35 cellular contexts compared by ENCODE assay signal in genomic region chr12:88314706-88315105, GRCh38.
"Had no signal": no experiment of that assay in that cellular context is flagged by ENCODE, and none has a peak within 500 bp of the region (broad histone marks: within the 10 kb centered on the region; RNA-seq: fewer than 3 reads in every experiment).

No MANE protein-coding gene starts in this region.

- H3K36me3 Mint-ChIP-seq: activated CD4-positive, alpha-beta memory T cell treated with anti-CD3 and anti-CD28 coated beads for 36 hours; activated naive CD4-positive, alpha-beta T cell treated with anti-CD3 and anti-CD28 coated beads, Interleukin-2, amount 10 ng/mL, durations not matched to agents 7 days and 5 days; activated naive CD4-positive, alpha-beta T cell treated with anti-CD3 and anti-CD28 coated beads, Interleukin-2, amount 50 U/mL, for 24 hours; activated naive CD8-positive, alpha-beta T cell; activated naive CD8-positive, alpha-beta T cell treated with anti-CD3 and anti-CD28 coated beads, Interleukin-2, amount 10 ng/mL, durations not matched to agents 7 days and 5 days; brain had no signal

- H3K4me3 ChIP-seq: ascending aorta had no signal

- H3K4me1 ChIP-seq: ascending aorta had no signal

- H3K27ac Mint-ChIP-seq: activated B cell treated with CpG ODN at 0.5 μM for 24 hours; activated CD4-positive, alpha-beta memory T cell treated with anti-CD3 and anti-CD28 coated beads for 36 hours; activated CD4-positive, alpha-beta T cell treated with anti-CD3 and anti-CD28 coated beads, Interleukin-2, amount 10 ng/mL, durations not matched to agents 24 days and 14 days; activated CD8-positive, alpha-beta T cell treated with anti-CD3 and anti-CD28 coated beads for 36 hours; activated naive CD4-positive, alpha-beta T cell treated with anti-CD3 and anti-CD28 coated beads, Interleukin-2, amount 10 ng/mL, durations not matched to agents 7 days and 5 days; activated naive CD4-positive, alpha-beta T cell treated with anti-CD3 and anti-CD28 coated beads, Interleukin-2, amount 50 U/mL, for 24 hours; activated naive CD8-positive, alpha-beta T cell; activated naive CD8-positive, alpha-beta T cell treated with anti-CD3 and anti-CD28 coated beads, Interleukin-2, amount 10 ng/mL, durations not matched to agents 7 days and 5 days; activated naive CD8-positive, alpha-beta T cell treated with anti-CD3 and anti-CD28 coated beads, Interleukin-2, amount 50 U/mL, for 24 hours; activated T-cell treated with anti-CD3 and anti-CD28 coated beads, Interleukin-2, amount 50 U/mL, for 72 hours; activated T-helper 1 cell treated with anti-CD3 and anti-CD28 coated beads, Interleukin-12 subunit alpha, Interleukin-12 subunit beta, Interleukin-2, Interleukin-4 antibody, amounts not matched to agents 30 ng/mL and 10 ng/mL and 1 ng/mL, durations not matched to agents 14 hours and 24 hours and 36 hours; activated T-helper 17 cell treated with anti-CD3 and anti-CD28 coated beads, Interleukin-2, amount 50 U/mL, for 72 hours; brain; T-helper 1 cell treated with Interleukin-12 subunit alpha and Interleukin-12 subunit beta and Interleukin-4 antibody, amounts not matched to agents 30 μg/mL and 1 μg/mL, for 36 hours; T-helper 2 cell treated with Interferon-gamma antibody and Interleukin-4, amounts not matched to agents 5 μg/mL and 100 μg/mL, for 36 hours had no signal

- H3K9me3 Mint-ChIP-seq: activated B cell treated with CpG ODN at 0.5 μM for 24 hours; activated CD4-positive, alpha-beta memory T cell treated with anti-CD3 and anti-CD28 coated beads for 36 hours; activated CD4-positive, alpha-beta T cell treated with anti-CD3 and anti-CD28 coated beads, Interleukin-2, amount 10 ng/mL, durations not matched to agents 24 days and 14 days; activated CD8-positive, alpha-beta T cell treated with anti-CD3 and anti-CD28 coated beads for 36 hours; activated naive CD4-positive, alpha-beta T cell treated with anti-CD3 and anti-CD28 coated beads, Interleukin-2, amount 10 ng/mL, durations not matched to agents 7 days and 5 days; activated naive CD4-positive, alpha-beta T cell treated with anti-CD3 and anti-CD28 coated beads, Interleukin-2, amount 50 U/mL, for 24 hours; activated naive CD8-positive, alpha-beta T cell treated with anti-CD3 and anti-CD28 coated beads, Interleukin-2, amount 10 ng/mL, durations not matched to agents 7 days and 5 days; activated T-cell treated with anti-CD3 and anti-CD28 coated beads, Interleukin-2, amount 50 U/mL, for 4 hours; activated T-helper 1 cell treated with anti-CD3 and anti-CD28 coated beads, Interleukin-12 subunit alpha, Interleukin-12 subunit beta, Interleukin-2, Interleukin-4 antibody, amounts not matched to agents 30 ng/mL and 10 ng/mL and 1 ng/mL, durations not matched to agents 14 hours and 24 hours and 36 hours; activated T-helper 17 cell treated with anti-CD3 and anti-CD28 coated beads, Interleukin-2, amount 50 U/mL, for 72 hours; T-helper 1 cell treated with Interleukin-12 subunit alpha and Interleukin-12 subunit beta and Interleukin-4 antibody, amounts not matched to agents 30 μg/mL and 1 μg/mL, for 36 hours; T-helper 2 cell treated with Interferon-gamma antibody and Interleukin-4, amounts not matched to agents 5 μg/mL and 100 μg/mL, for 36 hours had no signal

- DNase-seq: activated B cell treated with CpG ODN at 0.5 μM for 24 hours; activated CD4-positive, alpha-beta memory T cell treated with anti-CD3 and anti-CD28 coated beads for 36 hours; activated CD4-positive, alpha-beta T cell treated with anti-CD3 and anti-CD28 coated beads for 4 hours; activated CD4-positive, alpha-beta T cell treated with anti-CD3 and anti-CD28 coated beads, Interleukin-2, amount 10 ng/mL, durations not matched to agents 24 days and 14 days; activated CD4-positive, alpha-beta T cell treated with anti-CD3 and anti-CD28 coated beads, Interleukin-2, amount 50 U/mL, for 1 hour; activated CD4-positive, alpha-beta T cell treated with anti-CD3 and anti-CD28 coated beads, Interleukin-2, amount 50 U/mL, for 4 hours; activated CD4-positive, CD25-positive, alpha-beta regulatory T cell treated with anti-CD3 and anti-CD28 coated beads, Interleukin-2, amount 50 U/mL, for 72 hours; activated CD8-positive, alpha-beta memory T cell treated with anti-CD3 and anti-CD28 coated beads, Interleukin-2, amount 50 U/mL, for 4 hours; activated CD8-positive, alpha-beta T cell treated with anti-CD3 and anti-CD28 coated beads for 36 hours; activated effector memory CD4-positive, alpha-beta T cell treated with anti-CD3 and anti-CD28 coated beads, Interleukin-2, amount 50 U/mL, for 16 hours; activated gamma-delta T cell treated with Interleukin-2 at 50 U/mL for 16 hours; activated naive CD4-positive, alpha-beta T cell treated with anti-CD3 and anti-CD28 coated beads, Interleukin-2, amount 10 ng/mL, durations not matched to agents 7 days and 5 days; activated naive CD4-positive, alpha-beta T cell treated with Interleukin-2 at 50 U/mL for 16 hours; activated naive CD8-positive, alpha-beta T cell treated with anti-CD3 and anti-CD28 coated beads, Interleukin-2, amount 10 ng/mL, durations not matched to agents 7 days and 5 days; activated naive CD8-positive, alpha-beta T cell treated with anti-CD3 and anti-CD28 coated beads, Interleukin-2, amount 50 U/mL, for 24 hours; activated T-cell treated with anti-CD3 and anti-CD28 coated beads for 4 hours; activated T-cell treated with anti-CD3 and anti-CD28 coated beads, Interleukin-2, amount 50 U/mL, for 1 hour; activated T-cell treated with anti-CD3 and anti-CD28 coated beads, Interleukin-2, amount 50 U/mL, for 4 hours; activated T-cell treated with anti-CD3 and anti-CD28 coated beads, Interleukin-2, amount 50 U/mL, for 72 hours; amygdala; anterior cingulate cortex; central memory CD4-positive, alpha-beta T cell; T-helper 1 cell; T-helper 2 cell; T-helper 9 cell had no signal

- H3K36me3 ChIP-seq: ascending aorta had no signal

- H3K9me3 ChIP-seq: ascending aorta had no signal

- H3K27me3 Mint-ChIP-seq: activated B cell treated with CpG ODN at 0.5 μM for 24 hours; activated CD4-positive, alpha-beta T cell treated with anti-CD3 and anti-CD28 coated beads, Interleukin-2, amount 10 ng/mL, durations not matched to agents 24 days and 14 days; activated naive CD4-positive, alpha-beta T cell treated with anti-CD3 and anti-CD28 coated beads, Interleukin-2, amount 10 ng/mL, durations not matched to agents 7 days and 5 days; activated naive CD8-positive, alpha-beta T cell treated with anti-CD3 and anti-CD28 coated beads, Interleukin-2, amount 10 ng/mL, durations not matched to agents 7 days and 5 days; activated T-helper 17 cell treated with anti-CD3 and anti-CD28 coated beads, Interleukin-2, amount 50 U/mL, for 72 hours; brain had no signal

- H3K27me3 ChIP-seq: ascending aorta had no signal

- FAIRE-seq: TTC549 had no signal

- ATAC-seq: activated CD8-positive, alpha-beta T cell treated with anti-CD3 and anti-CD28 coated beads for 36 hours; activated naive CD8-positive, alpha-beta T cell treated with anti-CD3 and anti-CD28 coated beads, Interleukin-2, amount 50 U/mL, for 24 hours; activated T-cell treated with anti-CD3 and anti-CD28 coated beads, Interleukin-2, amount 50 U/mL, for 4 hours; activated T-cell treated with anti-CD3 and anti-CD28 coated beads, Interleukin-2, amount 50 U/mL, for 72 hours; activated T-helper 17 cell treated with anti-CD3 and anti-CD28 coated beads, Interleukin-2, amount 50 U/mL, for 72 hours had no signal

- H3K27ac ChIP-seq: ascending aorta, VCaP had no signal

- H3K4me3 Mint-ChIP-seq: activated B cell treated with CpG ODN at 0.5 μM for 24 hours; activated CD4-positive, alpha-beta memory T cell treated with anti-CD3 and anti-CD28 coated beads for 36 hours; activated CD4-positive, alpha-beta T cell treated with anti-CD3 and anti-CD28 coated beads, Interleukin-2, amount 10 ng/mL, durations not matched to agents 24 days and 14 days; activated CD8-positive, alpha-beta T cell treated with anti-CD3 and anti-CD28 coated beads for 36 hours; activated naive CD4-positive, alpha-beta T cell treated with anti-CD3 and anti-CD28 coated beads, Interleukin-2, amount 10 ng/mL, durations not matched to agents 7 days and 5 days; activated naive CD4-positive, alpha-beta T cell treated with anti-CD3 and anti-CD28 coated beads, Interleukin-2, amount 50 U/mL, for 24 hours; activated naive CD8-positive, alpha-beta T cell; activated naive CD8-positive, alpha-beta T cell treated with anti-CD3 and anti-CD28 coated beads, Interleukin-2, amount 10 ng/mL, durations not matched to agents 7 days and 5 days; activated naive CD8-positive, alpha-beta T cell treated with anti-CD3 and anti-CD28 coated beads, Interleukin-2, amount 50 U/mL, for 24 hours; activated T-cell treated with anti-CD3 and anti-CD28 coated beads, Interleukin-2, amount 50 U/mL, for 4 hours; activated T-cell treated with anti-CD3 and anti-CD28 coated beads, Interleukin-2, amount 50 U/mL, for 72 hours; activated T-helper 1 cell treated with anti-CD3 and anti-CD28 coated beads, Interleukin-12 subunit alpha, Interleukin-12 subunit beta, Interleukin-2, Interleukin-4 antibody, amounts not matched to agents 30 ng/mL and 10 ng/mL and 1 ng/mL, durations not matched to agents 14 hours and 24 hours and 36 hours; activated T-helper 17 cell treated with anti-CD3 and anti-CD28 coated beads, Interleukin-2, amount 50 U/mL, for 72 hours; brain; T-helper 1 cell treated with Interleukin-12 subunit alpha and Interleukin-12 subunit beta and Interleukin-4 antibody, amounts not matched to agents 30 μg/mL and 1 μg/mL, for 36 hours; T-helper 2 cell treated with Interferon-gamma antibody and Interleukin-4, amounts not matched to agents 5 μg/mL and 100 μg/mL, for 36 hours had no signal

- H3K4me1 Mint-ChIP-seq: activated B cell treated with CpG ODN at 0.5 μM for 24 hours; activated CD4-positive, alpha-beta T cell treated with anti-CD3 and anti-CD28 coated beads, Interleukin-2, amount 10 ng/mL, durations not matched to agents 24 days and 14 days; activated naive CD4-positive, alpha-beta T cell treated with anti-CD3 and anti-CD28 coated beads, Interleukin-2, amount 10 ng/mL, durations not matched to agents 7 days and 5 days; activated naive CD4-positive, alpha-beta T cell treated with anti-CD3 and anti-CD28 coated beads, Interleukin-2, amount 50 U/mL, for 24 hours; activated naive CD8-positive, alpha-beta T cell treated with anti-CD3 and anti-CD28 coated beads, Interleukin-2, amount 10 ng/mL, durations not matched to agents 7 days and 5 days; activated naive CD8-positive, alpha-beta T cell treated with anti-CD3 and anti-CD28 coated beads, Interleukin-2, amount 50 U/mL, for 24 hours; activated T-helper 17 cell treated with anti-CD3 and anti-CD28 coated beads, Interleukin-2, amount 50 U/mL, for 72 hours; brain had no signal
